Comparison of ENCODE assay signal across 18 cellular contexts in genomic region chr7:37100735-37101331, GRCh38.
DNase-seq lines count a peak whose midpoint lies in the region; ATAC-seq lines count a peak whose summit lies in the region.
"Had no signal": no experiment of that assay in that cellular context is flagged by ENCODE, and none has a peak within 500 bp of the region (broad histone marks: within the 10 kb centered on the region; RNA-seq: fewer than 3 reads in every experiment).

No MANE protein-coding gene starts in this region.

- intact Hi-C loops in dendritic cell treated with granulocyte-macrophage colony-stimulating factor and Interleukin-4, amounts not matched to agents 40 ng/mL and 50 ng/mL, for 4 days (cut with micrococcal nuclease): no loop called here
- intact Hi-C loops in sciatic nerve (cut with DNase I): no loop called here

- H3K36me3 Mint-ChIP-seq in activated CD4-positive, alpha-beta T cell treated with anti-CD3 and anti-CD28 coated beads, Interleukin-2, amount 10 ng/mL, durations not matched to agents 7 days and 5 days (ENCODE audit: low read depth): peaks cover 17% of the 10 kb centered on the region
- H3K36me3 Mint-ChIP-seq in dendritic cell treated with granulocyte-macrophage colony-stimulating factor and Interleukin-4, amounts not matched to agents 40 ng/mL and 50 ng/mL, for 4 days (ENCODE audit: low read depth): peaks cover 32% of the 10 kb centered on the region
- H3K36me3 Mint-ChIP-seq in naive thymus-derived CD8-positive, alpha-beta T cell: peaks cover 2 to 21% (median 16%) of the 10 kb centered on the region in 3 donors
- H3K36me3 Mint-ChIP-seq: natural killer cell treated with Interleukin-12 subunit alpha and Interleukin-12 subunit beta and Interleukin-15 and Interleukin-18, amount 100 ng/mL, for 72 hours had no signal

- H3K9me3 ChIP-seq in Karpas-422 (ENCODE audit: low read length): no peaks in the 10 kb centered on the region
- H3K9me3 ChIP-seq: A549, breast epithelium, left lung, tibial nerve had no signal

- no peak for DNase-seq in activated CD4-positive, alpha-beta T cell treated with anti-CD3 and anti-CD28 coated beads, Interleukin-2, amount 10 ng/mL, durations not matched to agents 7 days and 5 days
- DNase-seq in activated CD4-positive, alpha-beta T cell treated with anti-CD3 and anti-CD28 coated beads, Interleukin-2, amount 50 U/mL, for 48 hours: no peak
- DNase-seq in MV-4-11 (lab: John Stamatoyannopoulos, UW) (peak; percentile 58), Karpas-422 (no peak), sciatic nerve (ENCODE audit: low spot score) (no peak), NCI-H1694 (lab: John Stamatoyannopoulos, UW) (no peak)
- DNase-seq in naive thymus-derived CD8-positive, alpha-beta T cell: peak in 6 of 10 donors; percentile 21 to 70 (median 48)
- DNase-seq: activated naive CD4-positive, alpha-beta T cell treated with anti-CD3 and anti-CD28 coated beads, Interleukin-2, amount 10 ng/mL, durations not matched to agents 7 days and 5 days; left lung; NCI-H1048; NCI-H2171; SHP77 treated with DMSO at 0.1 percent for 48 hours; stimulated activated CD4-positive, alpha-beta T cell treated with anti-CD3 and anti-CD28 coated beads, Interleukin-2, amount 100 ng/mL, for 24 hours had no signal

- H3K4me1 Mint-ChIP-seq in activated CD4-positive, alpha-beta T cell treated with anti-CD3 and anti-CD28 coated beads, Interleukin-2, amount 10 ng/mL, durations not matched to agents 7 days and 5 days: peaks cover 23% of the 10 kb centered on the region
- peaks cover 45% of the 10 kb centered on the region for H3K4me1 Mint-ChIP-seq in dendritic cell treated with granulocyte-macrophage colony-stimulating factor and Interleukin-4, amounts not matched to agents 40 ng/mL and 50 ng/mL, for 4 days (ENCODE audit: low read depth)
- peaks cover 32 to 46% (median 39%) of the 10 kb centered on the region in 4 donors for H3K4me1 Mint-ChIP-seq in naive thymus-derived CD8-positive, alpha-beta T cell

- no peaks in the 10 kb centered on the region for H4K20me1 ChIP-seq in Karpas-422 (ENCODE audit: insufficient read depth, low read depth, low read length)

- H3K27me3 Mint-ChIP-seq in activated CD4-positive, alpha-beta T cell treated with anti-CD3 and anti-CD28 coated beads, Interleukin-2, amount 10 ng/mL, durations not matched to agents 7 days and 5 days: no peaks in the 10 kb centered on the region
- H3K27me3 Mint-ChIP-seq in dendritic cell treated with granulocyte-macrophage colony-stimulating factor and Interleukin-4, amounts not matched to agents 40 ng/mL and 50 ng/mL, for 4 days: no peaks in the 10 kb centered on the region
- no peaks in the 10 kb centered on the region for H3K27me3 Mint-ChIP-seq in naive thymus-derived CD8-positive, alpha-beta T cell
- H3K27me3 Mint-ChIP-seq: activated naive CD4-positive, alpha-beta T cell treated with anti-CD3 and anti-CD28 coated beads, Interleukin-2, amount 10 ng/mL, durations not matched to agents 7 days and 5 days; natural killer cell treated with Interleukin-12 subunit alpha and Interleukin-12 subunit beta and Interleukin-15 and Interleukin-18, amount 100 ng/mL, for 72 hours had no signal

- H3K9me2 ChIP-seq in Karpas-422 (replicated peaks; ENCODE audit: insufficient read depth, low read length): no peaks in the 10 kb centered on the region

- H3K4me3 Mint-ChIP-seq in activated CD4-positive, alpha-beta T cell treated with anti-CD3 and anti-CD28 coated beads, Interleukin-2, amount 10 ng/mL, durations not matched to agents 7 days and 5 days: no peak overlapping the region
- no peak overlapping the region for H3K4me3 Mint-ChIP-seq in dendritic cell treated with granulocyte-macrophage colony-stimulating factor and Interleukin-4, amounts not matched to agents 40 ng/mL and 50 ng/mL, for 4 days
- peak overlapping the region in 8 of 10 donors; percentile 15 to 68 (median 52) for H3K4me3 Mint-ChIP-seq in naive thymus-derived CD8-positive, alpha-beta T cell
- H3K4me3 Mint-ChIP-seq: activated naive CD4-positive, alpha-beta T cell treated with anti-CD3 and anti-CD28 coated beads, Interleukin-2, amount 10 ng/mL, durations not matched to agents 7 days and 5 days; natural killer cell treated with Interleukin-12 subunit alpha and Interleukin-12 subunit beta and Interleukin-15 and Interleukin-18, amount 100 ng/mL, for 72 hours had no signal

- no peaks in the 10 kb centered on the region for H3K9me3 Mint-ChIP-seq in activated CD4-positive, alpha-beta T cell treated with anti-CD3 and anti-CD28 coated beads, Interleukin-2, amount 10 ng/mL, durations not matched to agents 7 days and 5 days
- H3K9me3 Mint-ChIP-seq in dendritic cell treated with granulocyte-macrophage colony-stimulating factor and Interleukin-4, amounts not matched to agents 40 ng/mL and 50 ng/mL, for 4 days: no peaks in the 10 kb centered on the region
- H3K9me3 Mint-ChIP-seq in naive thymus-derived CD8-positive, alpha-beta T cell: no peaks in the 10 kb centered on the region
- H3K9me3 Mint-ChIP-seq: activated naive CD4-positive, alpha-beta T cell treated with anti-CD3 and anti-CD28 coated beads, Interleukin-2, amount 10 ng/mL, durations not matched to agents 7 days and 5 days; natural killer cell treated with Interleukin-12 subunit alpha and Interleukin-12 subunit beta and Interleukin-15 and Interleukin-18, amount 100 ng/mL, for 72 hours had no signal

- peaks cover 7% of the 10 kb centered on the region; the same call in 1 of the 2 replicates for H3K79me2 ChIP-seq in Karpas-422 (ENCODE audit: low read length)

- POLR2A ChIA-PET in activated CD4-positive, alpha-beta T cell treated with anti-CD3 and anti-CD28 coated beads, Interleukin-2, amount 10 ng/mL, durations not matched to agents 7 days and 5 days (lab: Charles Lee): no interaction called here
- POLR2A ChIA-PET in naive thymus-derived CD8-positive, alpha-beta T cell (lab: Charles Lee): interaction anchor here (0.7 kb wide), 1 partner anchor 1270 kb away, joined by 4 read pairs; no protein-coding TSS in a partner anchor

- H3K4me2 ChIP-seq in Karpas-422 (ENCODE audit: low read depth, low read length, poor library complexity, severe bottlenecking): no peak overlapping the region
- H3K4me2 ChIP-seq: A549 had no signal

- peaks cover 15% of the 10 kb centered on the region for H3K4me1 ChIP-seq in Karpas-422 (ENCODE audit: low read length)
- H3K4me1 ChIP-seq: A549, breast epithelium had no signal

- H3K27me3 ChIP-seq in Karpas-422 (ENCODE audit: low read length): no peaks in the 10 kb centered on the region
- H3K27me3 ChIP-seq: breast epithelium, left lung, tibial nerve had no signal

- no peak overlapping the region for H3K4me3 ChIP-seq in Karpas-422 (ENCODE audit: low read length)
- H3K4me3 ChIP-seq: A549, breast epithelium, left lung, tibial nerve had no signal

- no peak overlapping the region for H3K9ac ChIP-seq in Karpas-422 (ENCODE audit: low read length)

- H3K36me3 ChIP-seq in Karpas-422 (ENCODE audit: insufficient read depth, low read length): no peaks in the 10 kb centered on the region
- H3K36me3 ChIP-seq: breast epithelium had no signal

- peak overlapping the region; percentile 15 for H3K27ac Mint-ChIP-seq in activated CD4-positive, alpha-beta T cell treated with anti-CD3 and anti-CD28 coated beads, Interleukin-2, amount 10 ng/mL, durations not matched to agents 7 days and 5 days
- peak overlapping the region; percentile 18 for H3K27ac Mint-ChIP-seq in dendritic cell treated with granulocyte-macrophage colony-stimulating factor and Interleukin-4, amounts not matched to agents 40 ng/mL and 50 ng/mL, for 4 days
- peak overlapping the region; percentile 40 to 84 (median 74) for H3K27ac Mint-ChIP-seq in naive thymus-derived CD8-positive, alpha-beta T cell
- H3K27ac Mint-ChIP-seq: activated naive CD4-positive, alpha-beta T cell treated with anti-CD3 and anti-CD28 coated beads, Interleukin-2, amount 10 ng/mL, durations not matched to agents 7 days and 5 days had no signal

- CTCF ChIA-PET in activated CD4-positive, alpha-beta T cell treated with anti-CD3 and anti-CD28 coated beads, Interleukin-2, amount 10 ng/mL, durations not matched to agents 7 days and 5 days (lab: Charles Lee): interaction anchor here (0.6 kb wide), 1 partner anchor 1130 kb away, joined by 3 read pairs; no protein-coding TSS in a partner anchor

- peak; percentile 70 to 92 for ATAC-seq in naive thymus-derived CD8-positive, alpha-beta T cell
- ATAC-seq in sciatic nerve: no peak
- ATAC-seq: A549, left lung had no signal

- H3K27ac ChIP-seq in Karpas-422 (ENCODE audit: low read length): no peak overlapping the region
- H3K27ac ChIP-seq: A549, breast epithelium, left lung, tibial nerve had no signal

- H2AFZ ChIP-seq in Karpas-422 (ENCODE audit: low read length): no peak overlapping the region

Comparison
In these comparisons a context has a peak if more than half of its experiments do, and no peak if none do; other contexts are left out.
1. DNase-seq: peak in MV-4-11 (single experiment) and naive thymus-derived CD8-positive, alpha-beta T cell (6 of 10); none in activated CD4-positive, alpha-beta T cell treated with anti-CD3 and anti-CD28 coated beads, Interleukin-2, amount 10 ng/mL, durations not matched to agents 7 days and 5 days (single experiment), activated CD4-positive, alpha-beta T cell treated with anti-CD3 and anti-CD28 coated beads, Interleukin-2, amount 50 U/mL, for 48 hours (0 of 2), Karpas-422 (single experiment), sciatic nerve (single experiment) and NCI-H1694 (single experiment).
2. H3K27ac Mint-ChIP-seq: peak in every context shown above with its lines; median percentile 74 in naive thymus-derived CD8-positive, alpha-beta T cell; 18 in dendritic cell treated with granulocyte-macrophage colony-stimulating factor and Interleukin-4, amounts not matched to agents 40 ng/mL and 50 ng/mL, for 4 days; 15 in activated CD4-positive, alpha-beta T cell treated with anti-CD3 and anti-CD28 coated beads, Interleukin-2, amount 10 ng/mL, durations not matched to agents 7 days and 5 days.
3. H3K4me3 Mint-ChIP-seq: peak in naive thymus-derived CD8-positive, alpha-beta T cell (8 of 10); none in activated CD4-positive, alpha-beta T cell treated with anti-CD3 and anti-CD28 coated beads, Interleukin-2, amount 10 ng/mL, durations not matched to agents 7 days and 5 days (single experiment) and dendritic cell treated with granulocyte-macrophage colony-stimulating factor and Interleukin-4, amounts not matched to agents 40 ng/mL and 50 ng/mL, for 4 days (single experiment).